In the genomic region with DNA sequence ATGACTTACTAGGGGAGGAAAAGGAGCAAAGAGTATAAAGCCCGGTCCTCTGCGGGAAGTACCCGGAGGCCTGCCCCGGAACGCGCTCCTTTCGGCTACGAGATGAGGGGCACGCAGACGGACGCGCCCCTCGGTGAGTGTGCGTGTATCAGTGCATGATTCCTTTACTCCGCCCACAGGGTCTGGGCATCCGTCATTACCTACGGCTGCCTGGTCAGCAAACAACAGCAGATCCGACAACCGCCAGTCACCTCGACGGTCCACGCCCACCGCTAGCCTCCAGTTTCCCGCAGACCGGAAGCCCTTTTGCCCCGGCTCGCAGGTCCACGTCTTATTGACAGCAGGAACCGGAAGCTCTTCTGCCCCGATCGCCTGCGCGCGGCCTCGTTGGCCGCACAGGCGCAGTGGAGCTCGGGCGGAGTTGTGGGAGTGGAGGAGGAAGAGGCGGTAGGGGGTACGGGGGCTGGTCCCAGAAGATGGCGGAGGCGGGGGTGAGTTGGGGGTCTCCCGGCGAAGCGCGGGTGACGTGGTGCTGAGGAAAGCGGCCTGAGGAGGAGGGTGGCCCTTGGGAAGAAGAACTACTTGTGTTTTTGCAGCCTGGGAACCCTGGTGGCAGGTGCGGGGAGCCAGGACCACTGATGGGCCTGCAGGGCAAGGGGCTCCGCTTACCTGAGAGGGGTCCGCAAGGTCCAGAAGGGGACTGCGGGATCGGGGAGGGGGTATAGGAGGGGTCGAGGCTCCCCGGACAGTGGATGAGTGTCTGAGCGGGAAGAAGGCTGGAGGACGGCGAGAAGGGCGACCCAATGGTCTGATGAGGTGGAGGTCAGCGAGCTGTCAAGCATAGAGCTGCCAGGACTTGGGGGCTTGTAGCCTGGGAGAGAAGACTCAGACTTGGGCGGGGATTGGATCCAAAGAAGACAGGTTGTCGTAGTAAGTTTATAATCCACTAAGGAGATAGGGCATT, we compare ENCODE assay signal across 8 cellular contexts. TPM values are rescaled to one million over a fixed set of nuclear protein-coding genes. Genes with fewer than 3 reads are reported as not detected.
DNase-seq lines count a peak whose midpoint lies in the region; ATAC-seq and TF ChIP-seq lines count a peak whose summit lies in the region.

A gene (plus strand): TSS at position 421 of the 964 bp plus-strand sequence. CDS start 8,086 bp downstream, outside the sequence.

- peak within 1 kb of the TSS; percentile 88 for H3K27ac Mint-ChIP-seq in activated naive CD4-positive, alpha-beta T cell treated with anti-CD3 and anti-CD28 coated beads, Interleukin-2, amount 50 U/mL, for 24 hours
- peak within 1 kb of the TSS; percentile 67 for H3K27ac Mint-ChIP-seq in glutamatergic neuron (ENCODE audit: unreplicated experiment)
- H3K27ac Mint-ChIP-seq in osteocyte (ENCODE audit: unreplicated experiment): peak within 1 kb of the TSS; percentile 75

- H3K27me3 ChIP-seq in thymus (ENCODE audit: control insufficient read depth, insufficient read depth): no peaks in the 10 kb centered on the region

- peak within 1 kb of the TSS; percentile 90 for H3K4me3 Mint-ChIP-seq in activated naive CD4-positive, alpha-beta T cell treated with anti-CD3 and anti-CD28 coated beads, Interleukin-2, amount 50 U/mL, for 24 hours
- peak within 1 kb of the TSS; percentile 96 for H3K4me3 Mint-ChIP-seq in glutamatergic neuron (ENCODE audit: unreplicated experiment)
- peak within 1 kb of the TSS; percentile 95 for H3K4me3 Mint-ChIP-seq in osteocyte (ENCODE audit: unreplicated experiment)

- DNase-seq in GM10266 (ENCODE audit: extremely low spot score) (peak; percentile 84), NCI-H1092 (lab: John Stamatoyannopoulos, UW) (peak; percentile 93), glutamatergic neuron (peak; percentile 95), osteocyte (ENCODE audit: extremely low spot score, unreplicated experiment) (peak; percentile 98)

- H3K9me3 Mint-ChIP-seq in activated naive CD4-positive, alpha-beta T cell treated with anti-CD3 and anti-CD28 coated beads, Interleukin-2, amount 50 U/mL, for 24 hours: no peaks in the 10 kb centered on the region
- peaks cover 2% of the 10 kb centered on the region for H3K9me3 Mint-ChIP-seq in glutamatergic neuron (ENCODE audit: unreplicated experiment)
- H3K9me3 Mint-ChIP-seq in osteocyte (ENCODE audit: unreplicated experiment): no peaks in the 10 kb centered on the region

- H3K4me3 ChIP-seq in thymus (ENCODE audit: low read length): peak within 1 kb of the TSS; percentile 88

- no peak for TF ChIP-seq CTCF in GM10266 (IDR thresholded peaks at IDR 0.05; ENCODE audit: control insufficient read depth, insufficient read depth, low read depth, missing control alignments)
- TF ChIP-seq CTCF in glutamatergic neuron (IDR thresholded peaks at IDR 0.05; ENCODE audit: partially characterized antibody, unreplicated experiment): peak; percentile 4
- TF ChIP-seq CTCF in osteocyte (IDR thresholded peaks at IDR 0.05): no peak

- WGBS in thymus: under 1% methylated on average over 63 of the region's 63 CpGs

- ATAC-seq in HG02588 (IDR thresholded peaks at IDR 0.05; ENCODE audit: unreplicated experiment) (peak; percentile 96), SK-N-SH treated with all-trans-retinoic acid at 6 μM for 48 hours (peak; percentile 97)

- H3K27me3 Mint-ChIP-seq in activated naive CD4-positive, alpha-beta T cell treated with anti-CD3 and anti-CD28 coated beads, Interleukin-2, amount 50 U/mL, for 24 hours: no peaks in the 10 kb centered on the region
- H3K27me3 Mint-ChIP-seq in glutamatergic neuron (ENCODE audit: unreplicated experiment) (peaks cover 3% of the 10 kb centered on the region), osteocyte (ENCODE audit: unreplicated experiment) (peaks cover 32% of the 10 kb centered on the region)

- H3K9me3 ChIP-seq in thymus (ENCODE audit: control insufficient read depth): no peaks in the 10 kb centered on the region

- H3K27ac ChIP-seq in thymus (ENCODE audit: low read depth): peak within 1 kb of the TSS; percentile 76

- H3K4me1 ChIP-seq in thymus (ENCODE audit: control insufficient read depth, insufficient read depth, low read length): peaks cover 9% of the 10 kb centered on the region

- H3K4me1 Mint-ChIP-seq in activated naive CD4-positive, alpha-beta T cell treated with anti-CD3 and anti-CD28 coated beads, Interleukin-2, amount 50 U/mL, for 24 hours: peaks cover 20% of the 10 kb centered on the region
- H3K4me1 Mint-ChIP-seq in glutamatergic neuron (ENCODE audit: low read depth, unreplicated experiment) (peaks cover 4% of the 10 kb centered on the region), osteocyte (ENCODE audit: unreplicated experiment) (peaks cover 31% of the 10 kb centered on the region)

- no peaks in the 10 kb centered on the region for H3K36me3 ChIP-seq in thymus (ENCODE audit: control insufficient read depth, insufficient read depth)

- no peaks in the 10 kb centered on the region for H3K36me3 Mint-ChIP-seq in activated naive CD4-positive, alpha-beta T cell treated with anti-CD3 and anti-CD28 coated beads, Interleukin-2, amount 50 U/mL, for 24 hours
- H3K36me3 Mint-ChIP-seq in glutamatergic neuron (ENCODE audit: unreplicated experiment): peaks cover 4% of the 10 kb centered on the region
- H3K36me3 Mint-ChIP-seq in osteocyte (ENCODE audit: unreplicated experiment): no peaks in the 10 kb centered on the region

TF ChIP-seq in SK-N-SH treated with all-trans-retinoic acid at 6 μM for 48 hours, 23 proteins besides CTCF, POLR2A, EP300 and RAD21 (continues in another document):
- TF ChIP-seq, protein P1, sequence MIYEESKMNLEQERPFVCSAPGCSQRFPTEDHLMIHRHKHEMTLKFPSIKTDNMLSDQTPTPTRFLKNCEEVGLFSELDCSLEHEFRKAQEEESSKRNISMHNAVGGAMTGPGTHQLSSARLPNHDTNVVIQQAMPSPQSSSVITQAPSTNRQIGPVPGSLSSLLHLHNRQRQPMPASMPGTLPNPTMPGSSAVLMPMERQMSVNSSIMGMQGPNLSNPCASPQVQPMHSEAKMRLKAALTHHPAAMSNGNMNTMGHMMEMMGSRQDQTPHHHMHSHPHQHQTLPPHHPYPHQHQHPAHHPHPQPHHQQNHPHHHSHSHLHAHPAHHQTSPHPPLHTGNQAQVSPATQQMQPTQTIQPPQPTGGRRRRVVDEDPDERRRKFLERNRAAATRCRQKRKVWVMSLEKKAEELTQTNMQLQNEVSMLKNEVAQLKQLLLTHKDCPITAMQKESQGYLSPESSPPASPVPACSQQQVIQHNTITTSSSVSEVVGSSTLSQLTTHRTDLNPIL (CRISPR knock-in tag; IDR thresholded peaks at IDR 0.05; ENCODE audit: low read depth): no peak
- TF ChIP-seq, protein P2, sequence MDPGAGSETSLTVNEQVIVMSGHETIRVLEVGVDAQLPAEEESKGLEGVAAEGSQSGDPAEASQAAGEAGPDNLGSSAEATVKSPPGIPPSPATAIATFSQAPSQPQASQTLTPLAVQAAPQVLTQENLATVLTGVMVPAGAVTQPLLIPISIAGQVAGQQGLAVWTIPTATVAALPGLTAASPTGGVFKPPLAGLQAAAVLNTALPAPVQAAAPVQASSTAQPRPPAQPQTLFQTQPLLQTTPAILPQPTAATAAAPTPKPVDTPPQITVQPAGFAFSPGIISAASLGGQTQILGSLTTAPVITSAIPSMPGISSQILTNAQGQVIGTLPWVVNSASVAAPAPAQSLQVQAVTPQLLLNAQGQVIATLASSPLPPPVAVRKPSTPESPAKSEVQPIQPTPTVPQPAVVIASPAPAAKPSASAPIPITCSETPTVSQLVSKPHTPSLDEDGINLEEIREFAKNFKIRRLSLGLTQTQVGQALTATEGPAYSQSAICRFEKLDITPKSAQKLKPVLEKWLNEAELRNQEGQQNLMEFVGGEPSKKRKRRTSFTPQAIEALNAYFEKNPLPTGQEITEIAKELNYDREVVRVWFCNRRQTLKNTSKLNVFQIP (CRISPR knock-in tag; IDR thresholded peaks at IDR 0.05; ENCODE audit: borderline replicate concordance, low read depth): no peak
- no peak for TF ChIP-seq ZC3H10 (CRISPR knock-in tag; IDR thresholded peaks at IDR 0.05)
- no peak for TF ChIP-seq ZNF8 (CRISPR knock-in tag; IDR thresholded peaks at IDR 0.05)
- TF ChIP-seq SNAI2 (CRISPR knock-in tag; IDR thresholded peaks at IDR 0.05): no peak
- TF ChIP-seq ZNF70 (CRISPR knock-in tag; IDR thresholded peaks at IDR 0.05): no peak
- no peak for TF ChIP-seq BACH2 (CRISPR knock-in tag; IDR thresholded peaks at IDR 0.05; ENCODE audit: borderline replicate concordance)
- no peak for TF ChIP-seq RARB (CRISPR knock-in tag; IDR thresholded peaks at IDR 0.05)
- no peak for TF ChIP-seq ARNTL (CRISPR knock-in tag; IDR thresholded peaks at IDR 0.05; ENCODE audit: borderline replicate concordance, low read depth)
- no peak for TF ChIP-seq PPARA (CRISPR knock-in tag; IDR thresholded peaks at IDR 0.05; ENCODE audit: borderline replicate concordance)
- TF ChIP-seq, protein P3, sequence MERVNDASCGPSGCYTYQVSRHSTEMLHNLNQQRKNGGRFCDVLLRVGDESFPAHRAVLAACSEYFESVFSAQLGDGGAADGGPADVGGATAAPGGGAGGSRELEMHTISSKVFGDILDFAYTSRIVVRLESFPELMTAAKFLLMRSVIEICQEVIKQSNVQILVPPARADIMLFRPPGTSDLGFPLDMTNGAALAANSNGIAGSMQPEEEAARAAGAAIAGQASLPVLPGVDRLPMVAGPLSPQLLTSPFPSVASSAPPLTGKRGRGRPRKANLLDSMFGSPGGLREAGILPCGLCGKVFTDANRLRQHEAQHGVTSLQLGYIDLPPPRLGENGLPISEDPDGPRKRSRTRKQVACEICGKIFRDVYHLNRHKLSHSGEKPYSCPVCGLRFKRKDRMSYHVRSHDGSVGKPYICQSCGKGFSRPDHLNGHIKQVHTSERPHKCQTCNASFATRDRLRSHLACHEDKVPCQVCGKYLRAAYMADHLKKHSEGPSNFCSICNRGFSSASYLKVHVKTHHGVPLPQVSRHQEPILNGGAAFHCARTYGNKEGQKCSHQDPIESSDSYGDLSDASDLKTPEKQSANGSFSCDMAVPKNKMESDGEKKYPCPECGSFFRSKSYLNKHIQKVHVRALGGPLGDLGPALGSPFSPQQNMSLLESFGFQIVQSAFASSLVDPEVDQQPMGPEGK (CRISPR knock-in tag; IDR thresholded peaks at IDR 0.05; ENCODE audit: borderline replicate concordance): no peak
- TF ChIP-seq ZNF565 (CRISPR knock-in tag; conservative IDR thresholded peaks at IDR 0.05; ENCODE audit: low read depth): no peak
- TF ChIP-seq ISL1 (CRISPR knock-in tag; IDR thresholded peaks at IDR 0.05): no peak

RNA-seq across cellular contexts. Expression of the gene that starts here (rescaled TPM):
- 20.3 TPM for total RNA-seq in glutamatergic neuron (ENCODE audit: unreplicated experiment)
- 16.7 and 18.3 TPM in 2 replicates for total RNA-seq in osteocyte
- 27.9 TPM for polyA plus RNA-seq in thymus

Comparison
In these comparisons a context has a peak if more than half of its experiments do, and no peak if none do; other contexts are left out.
1. Peak in every context shown above with its lines: DNase-seq, ATAC-seq, H3K4me3 ChIP-seq and H3K27ac ChIP-seq.